Comparison of ENCODE assay signal across 1 cellular context in genomic region chr3:171129827-171130226, GRCh38.
TF ChIP-seq lines count a peak whose summit lies in the region.

No MANE protein-coding gene starts in this region.

TF ChIP-seq in HCT116, 20 proteins besides CTCF, POLR2A, EP300 and RAD21 (continued from another document):
- TF ChIP-seq REST (IDR thresholded peaks at IDR 0.05; ENCODE audit: low read depth), result no peak
